8 cellular contexts compared by ENCODE assay signal in the genomic region with DNA sequence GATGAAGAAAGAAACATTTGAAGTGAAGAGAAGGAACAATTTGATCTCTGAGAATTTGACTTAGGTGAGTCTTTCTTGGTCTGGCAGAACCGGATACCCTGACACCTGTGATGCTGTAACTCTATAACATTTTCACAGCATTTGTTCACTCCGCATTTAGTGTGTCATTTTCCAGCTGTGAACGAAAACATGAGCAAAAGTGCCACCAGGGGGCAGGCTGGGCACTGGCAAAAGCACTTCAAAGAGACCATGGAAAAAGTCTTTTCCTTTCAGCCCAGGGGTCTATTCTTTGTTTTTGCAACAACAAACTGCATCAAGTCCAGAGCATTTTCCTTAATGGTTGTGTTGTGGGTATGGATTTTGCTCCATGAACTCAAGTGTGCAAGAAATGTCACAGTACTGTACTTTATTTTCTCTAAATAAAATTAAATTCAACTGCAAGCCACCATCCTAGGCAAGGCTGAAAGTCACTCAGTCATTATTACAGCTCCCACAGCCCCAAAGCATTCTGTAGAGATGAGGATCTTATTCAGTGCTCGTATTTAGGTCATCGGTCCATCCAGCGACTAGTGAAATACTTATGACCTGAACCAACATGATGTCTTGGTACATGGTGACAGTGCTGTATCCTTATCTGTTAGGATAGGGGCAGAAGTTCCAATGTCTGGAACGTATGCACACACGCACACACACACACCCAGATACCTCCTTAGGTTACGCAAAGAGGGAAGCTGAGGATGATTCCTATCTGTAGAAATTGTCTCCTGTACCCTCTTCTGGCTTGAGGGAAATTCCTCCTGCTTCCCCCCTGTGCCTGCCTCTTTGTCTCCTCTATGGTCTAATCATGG.
DNase-seq lines count a peak whose midpoint lies in the region; ATAC-seq and TF ChIP-seq lines count a peak whose summit lies in the region.

No MANE protein-coding gene starts in this region.

- DNase-seq in Calu3 = peak; percentile 79
- DNase-seq in HCEC 1CT = peak; percentile 54
- peak; percentile 5 for DNase-seq in NCI-H345 treated with DMSO at 0.1 percent for 48 hours (lab: John Stamatoyannopoulos, UW; ENCODE audit: unreplicated experiment)
- peak; percentile 89 for DNase-seq in activated CD8-positive, alpha-beta T cell treated with anti-CD3 and anti-CD28 coated beads for 36 hours
- DNase-seq in effector memory CD8-positive, alpha-beta T cell = peak; percentile 44 to 59 (median 46)
- DNase-seq in midbrain (lab: John Stamatoyannopoulos, UW) = peak; percentile 51
- DNase-seq in stimulated activated CD8-positive, alpha-beta memory T cell treated with anti-CD3 and anti-CD28 coated beads, Interleukin-4, amount 100 ng/mL, for 1 hour (ENCODE audit: low read depth in 2 of 2, low spot score in 1 of 2) = peak; percentile 41 to 44

- CTCF ChIA-PET in Calu3 (lab: Charles Lee) = interaction anchor here (1.8 kb wide), 1 partner anchor 363 kb away, joined by 11 read pairs; no protein-coding TSS in a partner anchor
- CTCF ChIA-PET in activated CD8-positive, alpha-beta T cell treated with anti-CD3 and anti-CD28 coated beads for 36 hours (lab: Charles Lee) = interaction anchor here (0.6 to 4.5 kb wide), 23 partner anchors 9 to 764 kb away, joined by 3 to 27 read pairs (median 3); partner anchors contain the start of gene STT3B

- H3K4me3 Mint-ChIP-seq in Calu3 (ENCODE audit: low read depth, unreplicated experiment) = no peak overlapping the region
- no peak overlapping the region for H3K4me3 Mint-ChIP-seq in activated CD8-positive, alpha-beta T cell treated with anti-CD3 and anti-CD28 coated beads for 36 hours
- H3K4me3 Mint-ChIP-seq in effector memory CD8-positive, alpha-beta T cell = no peak overlapping the region

- TF ChIP-seq CTCF in Calu3 (IDR thresholded peaks at IDR 0.05; ENCODE audit: unreplicated experiment) = peak; percentile 72
- peak; percentile 75 for TF ChIP-seq CTCF in activated CD8-positive, alpha-beta T cell treated with anti-CD3 and anti-CD28 coated beads for 36 hours (IDR thresholded peaks at IDR 0.05)

- no peaks in the 10 kb centered on the region for H3K9me3 Mint-ChIP-seq in Calu3 (ENCODE audit: low read depth, unreplicated experiment)
- no peaks in the 10 kb centered on the region for H3K9me3 Mint-ChIP-seq in activated CD8-positive, alpha-beta T cell treated with anti-CD3 and anti-CD28 coated beads for 36 hours
- H3K9me3 Mint-ChIP-seq in effector memory CD8-positive, alpha-beta T cell = no peaks in the 10 kb centered on the region

- no peak overlapping the region for H3K27ac Mint-ChIP-seq in Calu3 (ENCODE audit: unreplicated experiment)
- no peak overlapping the region for H3K27ac Mint-ChIP-seq in activated CD8-positive, alpha-beta T cell treated with anti-CD3 and anti-CD28 coated beads for 36 hours
- no peak overlapping the region for H3K27ac Mint-ChIP-seq in effector memory CD8-positive, alpha-beta T cell

- POLR2A ChIA-PET in activated CD8-positive, alpha-beta T cell treated with anti-CD3 and anti-CD28 coated beads for 36 hours (lab: Charles Lee) = no interaction called here

- BruUV-seq in Calu3 (replicated peaks; lab: Mats Ljungman, UMichigan) = no TSS peak

- H3K4me1 Mint-ChIP-seq in Calu3 (ENCODE audit: low read depth, unreplicated experiment) = no peaks in the 10 kb centered on the region
- peaks cover 3% of the 10 kb centered on the region for H3K4me1 Mint-ChIP-seq in activated CD8-positive, alpha-beta T cell treated with anti-CD3 and anti-CD28 coated beads for 36 hours (ENCODE audit: low read depth)
- H3K4me1 Mint-ChIP-seq in effector memory CD8-positive, alpha-beta T cell (ENCODE audit: low read depth in 2 of 2) = peaks cover 0 to 3% of the 10 kb centered on the region in 2 donors

- no peaks in the 10 kb centered on the region for H3K27me3 Mint-ChIP-seq in Calu3 (ENCODE audit: unreplicated experiment)
- H3K27me3 Mint-ChIP-seq in activated CD8-positive, alpha-beta T cell treated with anti-CD3 and anti-CD28 coated beads for 36 hours = peaks cover 2% of the 10 kb centered on the region
- H3K27me3 Mint-ChIP-seq in effector memory CD8-positive, alpha-beta T cell = peaks cover 18 to 36% of the 10 kb centered on the region in 2 donors

- peak; percentile 39 for ATAC-seq in activated CD8-positive, alpha-beta T cell treated with anti-CD3 and anti-CD28 coated beads for 36 hours
- peak; percentile 31 for ATAC-seq in effector memory CD8-positive, alpha-beta T cell (replicated peaks)
- no peak for ATAC-seq in GM18861 (IDR thresholded peaks at IDR 0.05; ENCODE audit: unreplicated experiment)

- intact Hi-C loops in Calu3 (cut with micrococcal nuclease; ENCODE audit: unreplicated experiment) = loop anchor here (1.0 kb wide), 1 partner anchor 363 kb away; no protein-coding TSS in a partner anchor
- intact Hi-C loops in activated CD8-positive, alpha-beta T cell treated with anti-CD3 and anti-CD28 coated beads for 36 hours (cut with micrococcal nuclease) = loop anchor here (5.0 kb wide), 1 partner anchor 363 kb away; no protein-coding TSS in a partner anchor

- H3K36me3 Mint-ChIP-seq in Calu3 (ENCODE audit: insufficient read depth, unreplicated experiment) = no peaks in the 10 kb centered on the region
- no peaks in the 10 kb centered on the region for H3K36me3 Mint-ChIP-seq in activated CD8-positive, alpha-beta T cell treated with anti-CD3 and anti-CD28 coated beads for 36 hours (ENCODE audit: low read depth)
- no peaks in the 10 kb centered on the region for H3K36me3 Mint-ChIP-seq in effector memory CD8-positive, alpha-beta T cell (ENCODE audit: insufficient read depth)

Comparison
In these comparisons a context has a peak if more than half of its experiments do, and no peak if none do; other contexts are left out.
1. DNase-seq: peak in every context shown above with its lines; median percentile 89 in activated CD8-positive, alpha-beta T cell treated with anti-CD3 and anti-CD28 coated beads for 36 hours; 79 in Calu3; 54 in HCEC 1CT; 51 in midbrain; 46 in effector memory CD8-positive, alpha-beta T cell; 42 in stimulated activated CD8-positive, alpha-beta memory T cell treated with anti-CD3 and anti-CD28 coated beads, Interleukin-4, amount 100 ng/mL, for 1 hour; 5 in NCI-H345 treated with DMSO at 0.1 percent for 48 hours.